ENCODE assay signal across 12 cellular contexts in the genomic region with DNA sequence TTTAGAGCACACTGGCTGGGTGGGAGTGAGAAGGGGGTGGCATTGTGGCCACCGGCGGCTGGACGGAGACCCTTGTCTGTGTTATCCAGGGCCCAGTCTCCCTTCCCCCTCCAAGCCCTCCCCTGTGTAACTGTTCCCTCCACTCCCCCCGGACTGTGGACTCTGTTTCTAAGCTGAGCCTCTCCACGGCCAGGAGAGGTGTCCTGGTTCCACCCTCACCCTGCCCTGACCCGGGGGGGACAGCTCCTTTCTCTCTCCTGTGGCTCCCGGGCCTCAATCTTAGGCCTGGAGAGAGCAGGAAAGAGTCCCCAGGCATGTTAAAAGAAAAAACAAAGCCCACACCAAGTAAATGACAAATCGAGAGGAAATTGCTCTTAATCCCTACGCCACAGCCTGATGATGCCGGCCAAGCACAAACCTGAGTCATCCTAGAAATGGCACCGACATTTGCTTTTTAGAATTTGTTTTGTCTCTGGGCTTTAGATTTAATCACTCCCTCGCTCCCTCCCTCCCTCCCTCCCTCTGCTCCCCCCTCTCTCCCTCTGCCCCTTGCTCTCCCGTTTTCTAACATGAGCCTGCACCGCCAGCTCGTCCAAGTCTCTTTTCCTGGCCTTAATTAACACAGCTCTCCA.
DNase-seq lines count a peak whose midpoint lies in the region; ATAC-seq, FAIRE-seq and TF ChIP-seq lines count a peak whose summit lies in the region.
"Had no signal": no experiment of that assay in that cellular context is flagged by ENCODE, and none has a peak within 500 bp of the region (broad histone marks: within the 10 kb centered on the region; RNA-seq: fewer than 3 reads in every experiment).

No MANE protein-coding gene starts in this region.

- H3K27ac Mint-ChIP-seq in type B pancreatic cell: peak overlapping the region; percentile 42
- H3K27ac Mint-ChIP-seq: activated naive CD8-positive, alpha-beta T cell; H9; naive thymus-derived CD4-positive, alpha-beta T cell had no signal

- no peak for FAIRE-seq in H54 (lab: Jason Lieb, UNC)

- no peaks in the 10 kb centered on the region for H3K36me3 Mint-ChIP-seq in type B pancreatic cell
- H3K36me3 Mint-ChIP-seq: activated naive CD8-positive, alpha-beta T cell; naive thymus-derived CD4-positive, alpha-beta T cell had no signal

- no peaks in the 10 kb centered on the region for H3K9me3 Mint-ChIP-seq in type B pancreatic cell
- H3K9me3 Mint-ChIP-seq: H9 had no signal

- no peak overlapping the region for H3K4me3 Mint-ChIP-seq in type B pancreatic cell
- H3K4me3 Mint-ChIP-seq: activated naive CD8-positive, alpha-beta T cell; H9; naive thymus-derived CD4-positive, alpha-beta T cell had no signal

- peaks cover 25% of the 10 kb centered on the region for H3K4me1 Mint-ChIP-seq in type B pancreatic cell (ENCODE audit: unreplicated experiment)

- TF ChIP-seq CTCF in type B pancreatic cell (conservative IDR thresholded peaks at IDR 0.05): no peak

- no peak for TF ChIP-seq POLR2A in H54 (IDR thresholded peaks at IDR 0.05; ENCODE audit: low read depth, low read length)

- ATAC-seq in GM21381 (IDR thresholded peaks at IDR 0.05; ENCODE audit: unreplicated experiment): no peak
- ATAC-seq: naive thymus-derived CD4-positive, alpha-beta T cell had no signal

- no peaks in the 10 kb centered on the region for H3K27me3 Mint-ChIP-seq in type B pancreatic cell
- H3K27me3 Mint-ChIP-seq: activated naive CD8-positive, alpha-beta T cell; naive thymus-derived CD4-positive, alpha-beta T cell had no signal

- DNase-seq in H54 (ENCODE audit: insufficient read length, low spot score) (peak; percentile 25), astrocyte of the hippocampus (ENCODE audit: low read depth, low spot score) (peak; percentile 82), glomerular visceral epithelial cell (ENCODE audit: extremely low spot score) (peak; percentile 24), type B pancreatic cell (ENCODE audit: extremely low spot score, unreplicated experiment) (no peak), NOMO-1 (lab: John Stamatoyannopoulos, UW; ENCODE audit: unreplicated experiment in 2 of 2) (no peak), NCI-H128 (lab: John Stamatoyannopoulos, UW; ENCODE audit: unreplicated experiment) (no peak)
- DNase-seq: naive thymus-derived CD4-positive, alpha-beta T cell; NCI-H1436; testis had no signal

Comparison
In these comparisons a context has a peak if more than half of its experiments do, and no peak if none do; other contexts are left out.
1. DNase-seq: peak in H54 (single experiment), astrocyte of the hippocampus (single experiment) and glomerular visceral epithelial cell (single experiment); none in type B pancreatic cell (single experiment), NOMO-1 (0 of 2) and NCI-H128 (single experiment).